In the genomic region with DNA sequence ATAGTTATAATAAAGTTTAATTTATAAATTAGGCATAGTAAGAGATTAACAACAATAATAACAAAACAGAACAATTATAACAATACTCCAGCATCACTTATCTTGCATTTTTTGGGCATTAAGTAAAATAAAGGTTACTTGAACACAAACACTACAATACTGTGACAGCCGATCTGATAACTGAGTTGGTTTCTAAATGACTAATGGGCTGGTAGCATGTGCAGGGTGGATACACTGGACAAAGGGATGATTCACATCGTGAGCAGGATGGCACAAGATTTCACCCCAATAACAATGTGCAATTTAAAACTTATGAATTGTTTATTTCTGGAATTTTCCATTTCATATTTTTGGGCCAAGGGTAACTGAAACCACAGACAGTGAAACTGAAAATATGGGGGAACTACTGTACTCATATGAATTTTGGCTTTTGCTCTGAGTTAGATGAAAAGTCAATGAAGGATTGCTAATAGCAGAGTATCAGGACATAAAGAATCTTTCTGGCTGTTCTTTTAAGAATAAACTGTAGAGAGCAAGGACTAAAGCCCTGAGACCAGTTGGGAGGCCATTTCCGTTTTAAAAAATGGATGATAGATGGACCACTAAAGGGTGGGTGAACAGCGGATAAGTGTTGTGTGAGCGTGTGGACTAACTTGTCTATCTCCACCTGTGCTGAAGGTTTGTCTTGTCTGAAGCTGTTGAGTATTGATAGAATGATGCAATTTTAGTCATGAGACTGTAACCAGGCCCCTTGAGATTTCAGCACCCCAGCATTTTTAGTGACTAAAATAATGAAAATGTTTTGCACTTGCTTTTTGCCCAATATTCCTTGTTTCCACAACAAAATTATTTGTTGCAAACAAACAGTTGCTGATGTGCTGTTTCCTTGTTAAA, we compare ENCODE assay signal across 1 cellular context.
TF ChIP-seq lines count a peak whose summit lies in the region.

No MANE protein-coding gene starts in this region.

TF ChIP-seq in K562, 482 proteins besides CTCF, POLR2A, EP300 and RAD21:
- TF ChIP-seq, protein P1, sequence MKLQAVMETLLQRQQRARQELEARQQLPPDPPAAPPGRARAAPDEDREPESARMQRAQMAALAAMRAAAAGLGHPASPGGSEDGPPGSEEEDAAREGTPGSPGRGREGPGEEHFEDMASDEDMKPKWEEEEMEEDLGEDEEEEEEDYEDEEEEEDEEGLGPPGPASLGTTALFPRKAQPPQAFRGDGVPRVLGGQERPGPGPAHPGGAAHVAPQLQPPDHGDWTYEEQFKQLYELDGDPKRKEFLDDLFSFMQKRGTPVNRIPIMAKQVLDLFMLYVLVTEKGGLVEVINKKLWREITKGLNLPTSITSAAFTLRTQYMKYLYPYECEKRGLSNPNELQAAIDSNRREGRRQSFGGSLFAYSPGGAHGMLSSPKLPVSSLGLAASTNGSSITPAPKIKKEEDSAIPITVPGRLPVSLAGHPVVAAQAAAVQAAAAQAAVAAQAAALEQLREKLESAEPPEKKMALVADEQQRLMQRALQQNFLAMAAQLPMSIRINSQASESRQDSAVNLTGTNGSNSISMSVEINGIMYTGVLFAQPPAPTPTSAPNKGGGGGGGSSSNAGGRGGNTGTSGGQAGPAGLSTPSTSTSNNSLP (IDR thresholded peaks at IDR 0.05; ENCODE audit: borderline replicate concordance, low read depth, low read length), result no peak
- TF ChIP-seq FOXA1 (IDR thresholded peaks at IDR 0.05; ENCODE audit: borderline replicate concordance), result no peak
- peak; percentile 44; the same call in 1 of the 2 replicates for TF ChIP-seq POLR2H (tag; IDR thresholded peaks at IDR 0.05; ENCODE audit: low read depth)
- peak; percentile 64 for TF ChIP-seq CEBPG (CRISPR knock-in tag; IDR thresholded peaks at IDR 0.05)
- peak; percentile 76 to 96 for TF ChIP-seq CEBPG (tag; conservative IDR thresholded peaks at IDR 0.05 in 1 of 2, IDR thresholded peaks at IDR 0.05 in 1 of 2)
- TF ChIP-seq NFATC3 (IDR thresholded peaks at IDR 0.05), result no peak
- 0 out of 2 replicates have a peak, but pooled peaks have one; percentile 19 for TF ChIP-seq ZSCAN32 (CRISPR knock-in tag; IDR thresholded peaks at IDR 0.05)
- TF ChIP-seq SOX6 (IDR thresholded peaks at IDR 0.05), result peak; percentile 49
- TF ChIP-seq TRIM24 (IDR thresholded peaks at IDR 0.05), result peak; percentile 50 to 56; a peak in 2 of 4 replicates
- TF ChIP-seq ZNF695 (CRISPR knock-in tag; IDR thresholded peaks at IDR 0.05), result no peak
- no peak for TF ChIP-seq WHSC1 (IDR thresholded peaks at IDR 0.05; ENCODE audit: low read length)
- TF ChIP-seq MEIS2 (IDR thresholded peaks at IDR 0.05; ENCODE audit: partially characterized antibody), result peak; percentile 47
- peak; percentile 27; the same call in 1 of the 2 replicates for TF ChIP-seq ETV1 (tag; conservative IDR thresholded peaks at IDR 0.05; ENCODE audit: low read depth)
- TF ChIP-seq, protein P2, sequence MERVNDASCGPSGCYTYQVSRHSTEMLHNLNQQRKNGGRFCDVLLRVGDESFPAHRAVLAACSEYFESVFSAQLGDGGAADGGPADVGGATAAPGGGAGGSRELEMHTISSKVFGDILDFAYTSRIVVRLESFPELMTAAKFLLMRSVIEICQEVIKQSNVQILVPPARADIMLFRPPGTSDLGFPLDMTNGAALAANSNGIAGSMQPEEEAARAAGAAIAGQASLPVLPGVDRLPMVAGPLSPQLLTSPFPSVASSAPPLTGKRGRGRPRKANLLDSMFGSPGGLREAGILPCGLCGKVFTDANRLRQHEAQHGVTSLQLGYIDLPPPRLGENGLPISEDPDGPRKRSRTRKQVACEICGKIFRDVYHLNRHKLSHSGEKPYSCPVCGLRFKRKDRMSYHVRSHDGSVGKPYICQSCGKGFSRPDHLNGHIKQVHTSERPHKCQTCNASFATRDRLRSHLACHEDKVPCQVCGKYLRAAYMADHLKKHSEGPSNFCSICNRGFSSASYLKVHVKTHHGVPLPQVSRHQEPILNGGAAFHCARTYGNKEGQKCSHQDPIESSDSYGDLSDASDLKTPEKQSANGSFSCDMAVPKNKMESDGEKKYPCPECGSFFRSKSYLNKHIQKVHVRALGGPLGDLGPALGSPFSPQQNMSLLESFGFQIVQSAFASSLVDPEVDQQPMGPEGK (CRISPR knock-in tag; IDR thresholded peaks at IDR 0.05; ENCODE audit: borderline replicate concordance), result no peak
- TF ChIP-seq PCBP1 (IDR thresholded peaks at IDR 0.05; ENCODE audit: low read depth, low read length, poor library complexity, severe bottlenecking), result no peak
- peak; percentile 73 for TF ChIP-seq FOSL1 (tag; conservative IDR thresholded peaks at IDR 0.05)
- peak; percentile 40; the same call in 1 of the 2 replicates for TF ChIP-seq JUND (IDR thresholded peaks at IDR 0.05; ENCODE audit: borderline replicate concordance, low read depth, low read length)
- no peak for TF ChIP-seq JUND (tag; IDR thresholded peaks at IDR 0.05; ENCODE audit: borderline replicate concordance, low read depth, low read length)
- no peak for TF ChIP-seq GABPB1 (CRISPR knock-in tag; IDR thresholded peaks at IDR 0.05)
- TF ChIP-seq, protein P3, sequence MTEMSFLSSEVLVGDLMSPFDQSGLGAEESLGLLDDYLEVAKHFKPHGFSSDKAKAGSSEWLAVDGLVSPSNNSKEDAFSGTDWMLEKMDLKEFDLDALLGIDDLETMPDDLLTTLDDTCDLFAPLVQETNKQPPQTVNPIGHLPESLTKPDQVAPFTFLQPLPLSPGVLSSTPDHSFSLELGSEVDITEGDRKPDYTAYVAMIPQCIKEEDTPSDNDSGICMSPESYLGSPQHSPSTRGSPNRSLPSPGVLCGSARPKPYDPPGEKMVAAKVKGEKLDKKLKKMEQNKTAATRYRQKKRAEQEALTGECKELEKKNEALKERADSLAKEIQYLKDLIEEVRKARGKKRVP (CRISPR knock-in tag; IDR thresholded peaks at IDR 0.05), result peak; percentile 76
- TF ChIP-seq ZNF589 (CRISPR knock-in tag; IDR thresholded peaks at IDR 0.05; ENCODE audit: low read depth), result 0 out of 2 replicates have a peak, but pooled peaks have one; percentile 46
- TF ChIP-seq, protein P4, sequence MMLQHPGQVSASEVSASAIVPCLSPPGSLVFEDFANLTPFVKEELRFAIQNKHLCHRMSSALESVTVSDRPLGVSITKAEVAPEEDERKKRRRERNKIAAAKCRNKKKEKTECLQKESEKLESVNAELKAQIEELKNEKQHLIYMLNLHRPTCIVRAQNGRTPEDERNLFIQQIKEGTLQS (IDR thresholded peaks at IDR 0.05), result peak; percentile 77
- TF ChIP-seq, protein P4 (CRISPR knock-in tag; conservative IDR thresholded peaks at IDR 0.05), result no peak
- TF ChIP-seq ZNF133 (CRISPR knock-in tag; IDR thresholded peaks at IDR 0.05), result no peak
- TF ChIP-seq ATF7 (IDR thresholded peaks at IDR 0.05), result peak; percentile 40; the same call in 1 of the 2 replicates
- peak; percentile 57; the same call in 1 of the 2 replicates for TF ChIP-seq ZNF584 (CRISPR knock-in tag; IDR thresholded peaks at IDR 0.05; ENCODE audit: low read depth)
- peak; percentile 62; the same call in 1 of the 2 replicates for TF ChIP-seq ZNF175 (CRISPR knock-in tag; IDR thresholded peaks at IDR 0.05; ENCODE audit: low read depth)
- TF ChIP-seq XRCC5 (IDR thresholded peaks at IDR 0.05; ENCODE audit: low read depth, low read length), result no peak
- no peak for TF ChIP-seq RBM15 (IDR thresholded peaks at IDR 0.05; ENCODE audit: insufficient read depth, low read length)
- TF ChIP-seq NRF1 (conservative IDR thresholded peaks at IDR 0.05 in 1 of 2, IDR thresholded peaks at IDR 0.05 in 1 of 2), result 0 out of 4 replicates have a peak, but pooled peaks of 1 of the 2 experiments have one; percentile 12
- TF ChIP-seq NONO (IDR thresholded peaks at IDR 0.05; ENCODE audit: low read depth in 2 of 2, low read length in 1 of 2), result no peak
